In genomic region chr22:21589415-21589814, GRCh38 we compare ENCODE assay signal across 21 cellular contexts. TPM values are rescaled to one million over a fixed set of nuclear protein-coding genes. Genes with fewer than 3 reads are reported as not detected.
DNase-seq lines count a peak whose midpoint lies in the region; ATAC-seq and TF ChIP-seq lines count a peak whose summit lies in the region.
"Had no signal": no experiment of that assay in that cellular context is flagged by ENCODE, and none has a peak within 500 bp of the region (broad histone marks: within the 10 kb centered on the region; RNA-seq: fewer than 3 reads in every experiment).

No MANE protein-coding gene starts in this region.

- H3K4me3 Mint-ChIP-seq in CD14-positive monocyte (no peak overlapping the region), MCF 10A (ENCODE audit: unreplicated experiment) (no peak overlapping the region)
- no peak overlapping the region for H3K4me3 Mint-ChIP-seq in CD8-positive, alpha-beta T cell
- peak overlapping the region; percentile 22 for H3K4me3 Mint-ChIP-seq in activated T-helper 17 cell treated with anti-CD3 and anti-CD28 coated beads, Interleukin-2, amount 50 U/mL, for 72 hours
- H3K4me3 Mint-ChIP-seq in naive thymus-derived CD8-positive, alpha-beta T cell, result peak overlapping the region in 3 of 10 donors; percentile 26 to 36 (median 34)
- H3K4me3 Mint-ChIP-seq: dendritic cell treated with granulocyte-macrophage colony-stimulating factor and Interleukin-4, amounts not matched to agents 40 ng/mL and 50 ng/mL, for 4 days had no signal

- ATAC-seq in CD8-positive, alpha-beta T cell, result no peak
- ATAC-seq in activated T-helper 17 cell treated with anti-CD3 and anti-CD28 coated beads, Interleukin-2, amount 50 U/mL, for 72 hours (replicated peaks), result no peak
- no peak for ATAC-seq in naive thymus-derived CD8-positive, alpha-beta T cell
- ATAC-seq: heart left ventricle, Right ventricle myocardium inferior had no signal

- intact Hi-C loops in CD14-positive monocyte (cut with micrococcal nuclease) (no loop called here), MCF 10A (cut with micrococcal nuclease) (no loop called here)
- intact Hi-C loops in CD8-positive, alpha-beta T cell (cut with DNase I, micrococcal nuclease), result no loop called here

- DNase-seq in CD14-positive monocyte (ENCODE audit: low spot score), result no peak
- no peak for DNase-seq in CD8-positive, alpha-beta T cell
- DNase-seq in naive thymus-derived CD8-positive, alpha-beta T cell, result no peak
- no peak for DNase-seq in inferior parietal cortex (ENCODE audit: extremely low spot score)
- no peak for DNase-seq in MCF 10A (ENCODE audit: unreplicated experiment)
- no peak for DNase-seq in NCI-H526 (lab: John Stamatoyannopoulos, UW)
- DNase-seq: activated CD4-positive, alpha-beta T cell treated with anti-CD3 and anti-CD28 coated beads, Interleukin-2, amount 50 U/mL, for 4 hours; amygdala; heart left ventricle; left ventricle myocardium inferior; MG63; midbrain; NCI-H1436; NCI-H524 treated with DMSO at 0.1 percent for 48 hours; small intestine; stomach; upper lobe of left lung had no signal

- TF ChIP-seq CTCF in CD14-positive monocyte (IDR thresholded peaks at IDR 0.05), result no peak
- TF ChIP-seq CTCF in CD8-positive, alpha-beta T cell (IDR thresholded peaks at IDR 0.05), result no peak
- no peak for TF ChIP-seq CTCF in MCF 10A (IDR thresholded peaks at IDR 0.05; ENCODE audit: unreplicated experiment)

- peak overlapping the region in 6 of 7 donors; percentile 1 to 70 (median 38) for H3K27ac Mint-ChIP-seq in CD14-positive monocyte
- peak overlapping the region; percentile 37 for H3K27ac Mint-ChIP-seq in CD8-positive, alpha-beta T cell
- H3K27ac Mint-ChIP-seq in activated T-helper 17 cell treated with anti-CD3 and anti-CD28 coated beads, Interleukin-2, amount 50 U/mL, for 72 hours, result peak overlapping the region; percentile 52
- H3K27ac Mint-ChIP-seq in naive thymus-derived CD8-positive, alpha-beta T cell, result peak overlapping the region in 8 of 10 donors; percentile 15 to 85 (median 53)
- no peak overlapping the region for H3K27ac Mint-ChIP-seq in MCF 10A (ENCODE audit: low read depth, unreplicated experiment)

- no peaks in the 10 kb centered on the region for H3K9me3 ChIP-seq in CD8-positive, alpha-beta T cell (ENCODE audit: low read length)
- H3K9me3 ChIP-seq: heart left ventricle, left ventricle myocardium inferior, MG63, stomach, upper lobe of left lung had no signal

- peaks cover 23% of the 10 kb centered on the region for H3K36me3 ChIP-seq in CD8-positive, alpha-beta T cell (ENCODE audit: insufficient read depth, low read length)

- H3K27me3 Mint-ChIP-seq in CD14-positive monocyte (ENCODE audit: low read depth in 3 of 3) (peaks cover 0 to 3% (median 0%) of the 10 kb centered on the region in 3 donors), MCF 10A (ENCODE audit: insufficient read depth, unreplicated experiment) (no peaks in the 10 kb centered on the region)
- H3K27me3 Mint-ChIP-seq in CD8-positive, alpha-beta T cell (ENCODE audit: low read depth), result no peaks in the 10 kb centered on the region
- no peaks in the 10 kb centered on the region for H3K27me3 Mint-ChIP-seq in activated T-helper 17 cell treated with anti-CD3 and anti-CD28 coated beads, Interleukin-2, amount 50 U/mL, for 72 hours
- no peaks in the 10 kb centered on the region for H3K27me3 Mint-ChIP-seq in naive thymus-derived CD8-positive, alpha-beta T cell
- H3K27me3 Mint-ChIP-seq: dendritic cell treated with granulocyte-macrophage colony-stimulating factor and Interleukin-4, amounts not matched to agents 40 ng/mL and 50 ng/mL, for 4 days had no signal

- no peak overlapping the region for H3K4me3 ChIP-seq in CD8-positive, alpha-beta T cell (ENCODE audit: low read depth, low read length)
- H3K4me3 ChIP-seq: heart left ventricle, left ventricle myocardium inferior, MG63, stomach, upper lobe of left lung had no signal

- no peaks in the 10 kb centered on the region for H3K9me3 Mint-ChIP-seq in CD14-positive monocyte
- no peaks in the 10 kb centered on the region for H3K9me3 Mint-ChIP-seq in CD8-positive, alpha-beta T cell
- no peaks in the 10 kb centered on the region for H3K9me3 Mint-ChIP-seq in activated T-helper 17 cell treated with anti-CD3 and anti-CD28 coated beads, Interleukin-2, amount 50 U/mL, for 72 hours
- no peaks in the 10 kb centered on the region for H3K9me3 Mint-ChIP-seq in naive thymus-derived CD8-positive, alpha-beta T cell
- no peaks in the 10 kb centered on the region for H3K9me3 Mint-ChIP-seq in MCF 10A (ENCODE audit: unreplicated experiment)
- H3K9me3 Mint-ChIP-seq: dendritic cell treated with granulocyte-macrophage colony-stimulating factor and Interleukin-4, amounts not matched to agents 40 ng/mL and 50 ng/mL, for 4 days had no signal

- POLR2A ChIA-PET in CD8-positive, alpha-beta T cell (lab: Charles Lee), result no interaction called here
- POLR2A ChIA-PET in naive thymus-derived CD8-positive, alpha-beta T cell (lab: Charles Lee), result no interaction called here
- POLR2A ChIA-PET in MCF 10A (lab: Yijun Ruan, JAX), result interaction anchor here (0.6 kb wide), 1 partner anchor 16 kb away, joined by 3 read pairs; no protein-coding TSS in a partner anchor

- BruUV-seq in MCF 10A (replicated peaks; lab: Mats Ljungman, UMichigan), result no TSS peak

- CTCF ChIA-PET in CD8-positive, alpha-beta T cell (lab: Charles Lee), result no interaction called here
- CTCF ChIA-PET in MCF 10A (lab: Yijun Ruan, JAX), result no interaction called here

- peaks cover 35% of the 10 kb centered on the region for H3K4me1 ChIP-seq in CD8-positive, alpha-beta T cell (ENCODE audit: insufficient read depth, low read length)

- H3K27ac ChIP-seq in CD8-positive, alpha-beta T cell (ENCODE audit: low read depth, low read length), result no peak overlapping the region
- H3K27ac ChIP-seq: heart left ventricle, left ventricle myocardium inferior, upper lobe of left lung had no signal

- H3K27me3 ChIP-seq in CD8-positive, alpha-beta T cell (ENCODE audit: insufficient read depth, low read length), result no peaks in the 10 kb centered on the region
- H3K27me3 ChIP-seq: heart left ventricle, MG63, stomach, upper lobe of left lung had no signal

- H3K36me3 Mint-ChIP-seq in CD14-positive monocyte, result peaks cover 28 to 60% of the 10 kb centered on the region in 2 donors
- peaks cover 49% of the 10 kb centered on the region for H3K36me3 Mint-ChIP-seq in CD8-positive, alpha-beta T cell
- peaks cover 55% of the 10 kb centered on the region for H3K36me3 Mint-ChIP-seq in activated T-helper 17 cell treated with anti-CD3 and anti-CD28 coated beads, Interleukin-2, amount 50 U/mL, for 72 hours (ENCODE audit: low read depth)
- peaks cover 3 to 38% (median 9%) of the 10 kb centered on the region in 3 donors for H3K36me3 Mint-ChIP-seq in naive thymus-derived CD8-positive, alpha-beta T cell
- peaks cover 69% of the 10 kb centered on the region for H3K36me3 Mint-ChIP-seq in MCF 10A (ENCODE audit: insufficient read depth, unreplicated experiment)

- H3K4me1 Mint-ChIP-seq in CD14-positive monocyte (peaks cover 57% of the 10 kb centered on the region), MCF 10A (ENCODE audit: insufficient read depth, unreplicated experiment) (peaks cover 21% of the 10 kb centered on the region)
- peaks cover 72% of the 10 kb centered on the region for H3K4me1 Mint-ChIP-seq in CD8-positive, alpha-beta T cell (ENCODE audit: low read depth)
- peaks cover 44% of the 10 kb centered on the region for H3K4me1 Mint-ChIP-seq in activated T-helper 17 cell treated with anti-CD3 and anti-CD28 coated beads, Interleukin-2, amount 50 U/mL, for 72 hours
- H3K4me1 Mint-ChIP-seq in naive thymus-derived CD8-positive, alpha-beta T cell, result peaks cover 41 to 83% (median 69%) of the 10 kb centered on the region in 4 donors

RNA-seq across cellular contexts. Expression of gene UBE2L3, which starts 21.9 kb away (rescaled TPM):
- polyA plus RNA-seq in CD14-positive monocyte, result 10 to 100 TPM; 69.6 to 88.9 TPM
- 10 to 100 TPM; 20.7 to 22.4 TPM for total RNA-seq in CD8-positive, alpha-beta T cell
- total RNA-seq in activated T-helper 17 cell treated with anti-CD3 and anti-CD28 coated beads, Interleukin-2, amount 50 U/mL, for 72 hours, result 10 to 100 TPM; 36.6 to 78.9 TPM
- total RNA-seq in naive thymus-derived CD8-positive, alpha-beta T cell, result 10 to 100 TPM; 33.3 to 34.5 TPM
- polyA plus RNA-seq in naive thymus-derived CD8-positive, alpha-beta T cell, result 10 to 100 TPM; 88.4 to 97.6 (median 96.8) TPM
- 44.2 and 49.0 TPM in 2 replicates for total RNA-seq in MCF 10A (2022)

RNA-seq across cellular contexts. Expression of gene RIMBP3C, which starts 38.2 kb away (rescaled TPM):
- under 1 TPM; 0.08 to 0.11 TPM for polyA plus RNA-seq in CD14-positive monocyte
- not detected for total RNA-seq in CD8-positive, alpha-beta T cell
- total RNA-seq in activated T-helper 17 cell treated with anti-CD3 and anti-CD28 coated beads, Interleukin-2, amount 50 U/mL, for 72 hours, result under 1 TPM; 0.06 to 0.19 TPM
- total RNA-seq in naive thymus-derived CD8-positive, alpha-beta T cell, result 1 to 10 TPM; 3.2 to 3.5 TPM
- polyA plus RNA-seq in naive thymus-derived CD8-positive, alpha-beta T cell, result under 1 TPM in 2 of 3 donors, not detected in 1; 0.39 to 0.55 TPM
- total RNA-seq in MCF 10A (2022), result 0.14 and 0.20 TPM in 2 replicates
- total RNA-seq: pulmonary artery endothelial cell, Right ventricle myocardium inferior had no signal
- polyA plus RNA-seq: heart left ventricle, stomach had no signal

RNA-seq across cellular contexts. Expression of gene YDJC, which starts 40.4 kb away (rescaled TPM):
- polyA plus RNA-seq in CD14-positive monocyte, result 10 to 100 TPM; 26.5 to 32.9 TPM
- 10 to 100 TPM; 25.6 to 26.0 TPM for total RNA-seq in CD8-positive, alpha-beta T cell
- 10 to 100 TPM; 28.9 to 56.6 TPM for total RNA-seq in activated T-helper 17 cell treated with anti-CD3 and anti-CD28 coated beads, Interleukin-2, amount 50 U/mL, for 72 hours
- total RNA-seq in naive thymus-derived CD8-positive, alpha-beta T cell, result 10 to 100 TPM; 48.8 to 54.0 TPM
- polyA plus RNA-seq in naive thymus-derived CD8-positive, alpha-beta T cell, result 10 to 100 TPM; 38.0 to 68.9 (median 53.6) TPM
- 58.6 and 83.5 TPM in 2 replicates for total RNA-seq in MCF 10A (2022)

RNA-seq across cellular contexts. Expression of gene CCDC116, which starts 43.1 kb away (rescaled TPM):
- polyA plus RNA-seq in CD14-positive monocyte, result not detected
- under 1 TPM; 0.19 to 0.33 TPM for total RNA-seq in CD8-positive, alpha-beta T cell
- under 1 TPM; 0.29 to 0.37 TPM for total RNA-seq in activated T-helper 17 cell treated with anti-CD3 and anti-CD28 coated beads, Interleukin-2, amount 50 U/mL, for 72 hours
- under 1 TPM; 0.34 to 0.93 TPM for total RNA-seq in naive thymus-derived CD8-positive, alpha-beta T cell
- polyA plus RNA-seq in naive thymus-derived CD8-positive, alpha-beta T cell, result not detected
- total RNA-seq in MCF 10A (2022), result 0.21 TPM in 1 of 2 replicates, not detected in the other
- total RNA-seq: stomach had no signal

RNA-seq across cellular contexts. Expression of gene SDF2L1, which starts 52.7 kb away (rescaled TPM):
- polyA plus RNA-seq in CD14-positive monocyte, result 10 to 100 TPM; 44.7 to 46.2 TPM
- 10 to 100 TPM; 20.8 to 21.5 TPM for total RNA-seq in CD8-positive, alpha-beta T cell
- total RNA-seq in activated T-helper 17 cell treated with anti-CD3 and anti-CD28 coated beads, Interleukin-2, amount 50 U/mL, for 72 hours, result 10 to 100 TPM; 15.3 to 48.5 TPM
- 10 to 100 TPM; 23.2 to 27.8 TPM for total RNA-seq in naive thymus-derived CD8-positive, alpha-beta T cell
- 10 to 100 TPM; 63.1 to 68.9 (median 63.4) TPM for polyA plus RNA-seq in naive thymus-derived CD8-positive, alpha-beta T cell
- total RNA-seq in MCF 10A (2022), result 91.5 and 123 TPM in 2 replicates
